8 cellular contexts compared by ENCODE assay signal in genomic region chr6:1856381-1856780, GRCh38.
A peak's percentile ranks its signal among the peaks of the same experiment; 100 is the strongest.
DNase-seq lines count a peak whose midpoint lies in the region; ATAC-seq and TF ChIP-seq lines count a peak whose summit lies in the region.

No MANE protein-coding gene starts in this region.

- 0 out of 2 replicates have a peak, but pooled peaks have one; percentile 13 for TF ChIP-seq POLR2A in Raji (IDR thresholded peaks at IDR 0.05; ENCODE audit: insufficient read depth, low read depth, low read length)

- TF ChIP-seq CTCF in GM20000 (IDR thresholded peaks at IDR 0.05; ENCODE audit: extremely low read depth, missing control alignments) (no peak), omental fat pad (IDR thresholded peaks at IDR 0.05) (no peak)

- DNase-seq in DMS53 (lab: John Stamatoyannopoulos, UW) (peak; percentile 80), GM20000 (ENCODE audit: low spot score) (peak; percentile 59), omental fat pad (ENCODE audit: low spot score) (peak; percentile 43), dedifferentiated amniotic fluid mesenchymal stem cell (ENCODE audit: extremely low spot score) (no peak)
- no peak for DNase-seq in activated effector memory CD4-positive, alpha-beta T cell treated with Interleukin-2 at 50 U/mL for 16 hours
- no peak for DNase-seq in stimulated activated CD4-positive, alpha-beta T cell treated with anti-CD3 and anti-CD28 coated beads, Interleukin-1b, Interleukin-23, amount 100 ng/mL, for 48 hours

- peak; percentile 84 for ATAC-seq in HG03457 (IDR thresholded peaks at IDR 0.05; ENCODE audit: unreplicated experiment)
- no peak for ATAC-seq in omental fat pad (ENCODE audit: low FRiP score)

Comparison
In these comparisons a context has a peak if more than half of its experiments do, and no peak if none do; other contexts are left out.
1. DNase-seq: peak in DMS53 (single experiment), GM20000 (single experiment) and omental fat pad (single experiment); none in activated effector memory CD4-positive, alpha-beta T cell treated with Interleukin-2 at 50 U/mL for 16 hours (single experiment), dedifferentiated amniotic fluid mesenchymal stem cell (single experiment) and stimulated activated CD4-positive, alpha-beta T cell treated with anti-CD3 and anti-CD28 coated beads, Interleukin-1b, Interleukin-23, amount 100 ng/mL, for 48 hours (single experiment).